1 cellular context compared by ENCODE assay signal in the genomic region with DNA sequence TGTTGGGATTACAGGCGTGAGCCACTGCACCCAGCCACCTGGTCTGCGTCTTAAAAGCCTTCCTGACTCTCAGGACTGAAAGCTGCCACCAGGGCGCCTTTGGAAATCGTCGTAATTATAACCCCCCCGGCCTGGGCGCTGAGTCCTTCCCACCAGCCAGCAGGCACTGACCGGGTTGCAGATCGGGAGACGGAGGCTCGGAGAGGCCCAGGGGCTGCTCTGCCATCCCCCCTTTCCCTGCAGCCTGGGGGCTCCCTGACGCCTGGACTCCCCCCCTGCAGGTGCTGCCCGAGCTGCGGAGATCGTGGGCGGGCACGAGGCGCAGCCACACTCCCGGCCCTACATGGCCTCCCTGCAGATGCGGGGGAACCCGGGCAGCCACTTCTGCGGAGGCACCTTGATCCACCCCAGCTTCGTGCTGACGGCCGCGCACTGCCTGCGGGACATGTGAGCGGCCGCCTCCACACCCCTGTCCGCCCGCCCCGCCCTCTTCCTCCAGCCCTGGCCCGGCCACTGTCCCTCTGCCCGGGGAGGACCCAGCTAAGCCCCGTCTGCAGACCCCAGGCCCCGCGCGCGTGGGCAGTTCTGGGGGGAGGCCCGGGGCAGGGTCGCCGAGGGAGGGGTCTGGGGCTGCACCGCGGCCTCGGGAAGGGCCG.
A peak's percentile ranks its signal among the peaks of the same experiment; 100 is the strongest.
TF ChIP-seq lines count a peak whose summit lies in the region.

No MANE protein-coding gene starts in this region.

TF ChIP-seq in K562, 482 proteins besides CTCF, POLR2A, EP300 and RAD21 (continues in another document):
- TF ChIP-seq HOMEZ (CRISPR knock-in tag; IDR thresholded peaks at IDR 0.05) = no peak
- no peak for TF ChIP-seq ZNF76 (CRISPR knock-in tag; IDR thresholded peaks at IDR 0.05; ENCODE audit: borderline replicate concordance)
- TF ChIP-seq KDM5B (IDR thresholded peaks at IDR 0.05; ENCODE audit: insufficient replicate concordance, low read depth, low read length) = peak; percentile 30
- TF ChIP-seq, protein P1, sequence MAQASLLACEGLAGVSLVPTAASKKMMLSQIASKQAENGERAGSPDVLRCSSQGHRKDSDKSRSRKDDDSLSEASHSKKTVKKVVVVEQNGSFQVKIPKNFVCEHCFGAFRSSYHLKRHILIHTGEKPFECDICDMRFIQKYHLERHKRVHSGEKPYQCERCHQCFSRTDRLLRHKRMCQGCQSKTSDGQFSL (CRISPR knock-in tag; IDR thresholded peaks at IDR 0.05) = peak; percentile 60
- TF ChIP-seq, protein P1 (tag; IDR thresholded peaks at IDR 0.05) = no peak
- TF ChIP-seq SP1 (CRISPR knock-in tag; IDR thresholded peaks at IDR 0.05) = 0 out of 2 replicates have a peak, but pooled peaks have one; percentile 69
- TF ChIP-seq FIP1L1 (IDR thresholded peaks at IDR 0.05; ENCODE audit: low read depth, low read length, poor library complexity, severe bottlenecking) = peak; percentile 74
- TF ChIP-seq YY1 (IDR thresholded peaks at IDR 0.05; ENCODE audit: borderline replicate concordance in 1 of 3, control insufficient read depth in 1 of 3, extremely low read depth in 1 of 3, insufficient read depth in 3 of 3, insufficient read length in 1 of 3, insufficient replicate concordance in 2 of 3, low read depth in 1 of 3, low read length in 2 of 3) = no peak
- TF ChIP-seq, protein P2, sequence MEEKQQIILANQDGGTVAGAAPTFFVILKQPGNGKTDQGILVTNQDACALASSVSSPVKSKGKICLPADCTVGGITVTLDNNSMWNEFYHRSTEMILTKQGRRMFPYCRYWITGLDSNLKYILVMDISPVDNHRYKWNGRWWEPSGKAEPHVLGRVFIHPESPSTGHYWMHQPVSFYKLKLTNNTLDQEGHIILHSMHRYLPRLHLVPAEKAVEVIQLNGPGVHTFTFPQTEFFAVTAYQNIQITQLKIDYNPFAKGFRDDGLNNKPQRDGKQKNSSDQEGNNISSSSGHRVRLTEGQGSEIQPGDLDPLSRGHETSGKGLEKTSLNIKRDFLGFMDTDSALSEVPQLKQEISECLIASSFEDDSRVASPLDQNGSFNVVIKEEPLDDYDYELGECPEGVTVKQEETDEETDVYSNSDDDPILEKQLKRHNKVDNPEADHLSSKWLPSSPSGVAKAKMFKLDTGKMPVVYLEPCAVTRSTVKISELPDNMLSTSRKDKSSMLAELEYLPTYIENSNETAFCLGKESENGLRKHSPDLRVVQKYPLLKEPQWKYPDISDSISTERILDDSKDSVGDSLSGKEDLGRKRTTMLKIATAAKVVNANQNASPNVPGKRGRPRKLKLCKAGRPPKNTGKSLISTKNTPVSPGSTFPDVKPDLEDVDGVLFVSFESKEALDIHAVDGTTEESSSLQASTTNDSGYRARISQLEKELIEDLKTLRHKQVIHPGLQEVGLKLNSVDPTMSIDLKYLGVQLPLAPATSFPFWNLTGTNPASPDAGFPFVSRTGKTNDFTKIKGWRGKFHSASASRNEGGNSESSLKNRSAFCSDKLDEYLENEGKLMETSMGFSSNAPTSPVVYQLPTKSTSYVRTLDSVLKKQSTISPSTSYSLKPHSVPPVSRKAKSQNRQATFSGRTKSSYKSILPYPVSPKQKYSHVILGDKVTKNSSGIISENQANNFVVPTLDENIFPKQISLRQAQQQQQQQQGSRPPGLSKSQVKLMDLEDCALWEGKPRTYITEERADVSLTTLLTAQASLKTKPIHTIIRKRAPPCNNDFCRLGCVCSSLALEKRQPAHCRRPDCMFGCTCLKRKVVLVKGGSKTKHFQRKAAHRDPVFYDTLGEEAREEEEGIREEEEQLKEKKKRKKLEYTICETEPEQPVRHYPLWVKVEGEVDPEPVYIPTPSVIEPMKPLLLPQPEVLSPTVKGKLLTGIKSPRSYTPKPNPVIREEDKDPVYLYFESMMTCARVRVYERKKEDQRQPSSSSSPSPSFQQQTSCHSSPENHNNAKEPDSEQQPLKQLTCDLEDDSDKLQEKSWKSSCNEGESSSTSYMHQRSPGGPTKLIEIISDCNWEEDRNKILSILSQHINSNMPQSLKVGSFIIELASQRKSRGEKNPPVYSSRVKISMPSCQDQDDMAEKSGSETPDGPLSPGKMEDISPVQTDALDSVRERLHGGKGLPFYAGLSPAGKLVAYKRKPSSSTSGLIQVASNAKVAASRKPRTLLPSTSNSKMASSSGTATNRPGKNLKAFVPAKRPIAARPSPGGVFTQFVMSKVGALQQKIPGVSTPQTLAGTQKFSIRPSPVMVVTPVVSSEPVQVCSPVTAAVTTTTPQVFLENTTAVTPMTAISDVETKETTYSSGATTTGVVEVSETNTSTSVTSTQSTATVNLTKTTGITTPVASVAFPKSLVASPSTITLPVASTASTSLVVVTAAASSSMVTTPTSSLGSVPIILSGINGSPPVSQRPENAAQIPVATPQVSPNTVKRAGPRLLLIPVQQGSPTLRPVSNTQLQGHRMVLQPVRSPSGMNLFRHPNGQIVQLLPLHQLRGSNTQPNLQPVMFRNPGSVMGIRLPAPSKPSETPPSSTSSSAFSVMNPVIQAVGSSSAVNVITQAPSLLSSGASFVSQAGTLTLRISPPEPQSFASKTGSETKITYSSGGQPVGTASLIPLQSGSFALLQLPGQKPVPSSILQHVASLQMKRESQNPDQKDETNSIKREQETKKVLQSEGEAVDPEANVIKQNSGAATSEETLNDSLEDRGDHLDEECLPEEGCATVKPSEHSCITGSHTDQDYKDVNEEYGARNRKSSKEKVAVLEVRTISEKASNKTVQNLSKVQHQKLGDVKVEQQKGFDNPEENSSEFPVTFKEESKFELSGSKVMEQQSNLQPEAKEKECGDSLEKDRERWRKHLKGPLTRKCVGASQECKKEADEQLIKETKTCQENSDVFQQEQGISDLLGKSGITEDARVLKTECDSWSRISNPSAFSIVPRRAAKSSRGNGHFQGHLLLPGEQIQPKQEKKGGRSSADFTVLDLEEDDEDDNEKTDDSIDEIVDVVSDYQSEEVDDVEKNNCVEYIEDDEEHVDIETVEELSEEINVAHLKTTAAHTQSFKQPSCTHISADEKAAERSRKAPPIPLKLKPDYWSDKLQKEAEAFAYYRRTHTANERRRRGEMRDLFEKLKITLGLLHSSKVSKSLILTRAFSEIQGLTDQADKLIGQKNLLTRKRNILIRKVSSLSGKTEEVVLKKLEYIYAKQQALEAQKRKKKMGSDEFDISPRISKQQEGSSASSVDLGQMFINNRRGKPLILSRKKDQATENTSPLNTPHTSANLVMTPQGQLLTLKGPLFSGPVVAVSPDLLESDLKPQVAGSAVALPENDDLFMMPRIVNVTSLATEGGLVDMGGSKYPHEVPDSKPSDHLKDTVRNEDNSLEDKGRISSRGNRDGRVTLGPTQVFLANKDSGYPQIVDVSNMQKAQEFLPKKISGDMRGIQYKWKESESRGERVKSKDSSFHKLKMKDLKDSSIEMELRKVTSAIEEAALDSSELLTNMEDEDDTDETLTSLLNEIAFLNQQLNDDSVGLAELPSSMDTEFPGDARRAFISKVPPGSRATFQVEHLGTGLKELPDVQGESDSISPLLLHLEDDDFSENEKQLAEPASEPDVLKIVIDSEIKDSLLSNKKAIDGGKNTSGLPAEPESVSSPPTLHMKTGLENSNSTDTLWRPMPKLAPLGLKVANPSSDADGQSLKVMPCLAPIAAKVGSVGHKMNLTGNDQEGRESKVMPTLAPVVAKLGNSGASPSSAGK (IDR thresholded peaks at IDR 0.05) = peak; percentile 98
- TF ChIP-seq KLF16 (IDR thresholded peaks at IDR 0.05) = no peak
- TF ChIP-seq JUN (IDR thresholded peaks at IDR 0.05; ENCODE audit: borderline replicate concordance, low read depth, low read length) = no peak
- no peak for TF ChIP-seq JUN (CRISPR knock-in tag; IDR thresholded peaks at IDR 0.05; ENCODE audit: borderline replicate concordance)
- TF ChIP-seq, protein P3, sequence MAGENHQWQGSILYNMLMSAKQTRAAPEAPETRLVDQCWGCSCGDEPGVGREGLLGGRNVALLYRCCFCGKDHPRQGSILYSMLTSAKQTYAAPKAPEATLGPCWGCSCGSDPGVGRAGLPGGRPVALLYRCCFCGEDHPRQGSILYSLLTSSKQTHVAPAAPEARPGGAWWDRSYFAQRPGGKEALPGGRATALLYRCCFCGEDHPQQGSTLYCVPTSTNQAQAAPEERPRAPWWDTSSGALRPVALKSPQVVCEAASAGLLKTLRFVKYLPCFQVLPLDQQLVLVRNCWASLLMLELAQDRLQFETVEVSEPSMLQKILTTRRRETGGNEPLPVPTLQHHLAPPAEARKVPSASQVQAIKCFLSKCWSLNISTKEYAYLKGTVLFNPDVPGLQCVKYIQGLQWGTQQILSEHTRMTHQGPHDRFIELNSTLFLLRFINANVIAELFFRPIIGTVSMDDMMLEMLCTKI (IDR thresholded peaks at IDR 0.05; ENCODE audit: partially characterized antibody) = no peak
- peak; percentile 44; the same call in 1 of the 2 replicates for TF ChIP-seq VEZF1 (CRISPR knock-in tag; IDR thresholded peaks at IDR 0.05)
- TF ChIP-seq, protein P4, sequence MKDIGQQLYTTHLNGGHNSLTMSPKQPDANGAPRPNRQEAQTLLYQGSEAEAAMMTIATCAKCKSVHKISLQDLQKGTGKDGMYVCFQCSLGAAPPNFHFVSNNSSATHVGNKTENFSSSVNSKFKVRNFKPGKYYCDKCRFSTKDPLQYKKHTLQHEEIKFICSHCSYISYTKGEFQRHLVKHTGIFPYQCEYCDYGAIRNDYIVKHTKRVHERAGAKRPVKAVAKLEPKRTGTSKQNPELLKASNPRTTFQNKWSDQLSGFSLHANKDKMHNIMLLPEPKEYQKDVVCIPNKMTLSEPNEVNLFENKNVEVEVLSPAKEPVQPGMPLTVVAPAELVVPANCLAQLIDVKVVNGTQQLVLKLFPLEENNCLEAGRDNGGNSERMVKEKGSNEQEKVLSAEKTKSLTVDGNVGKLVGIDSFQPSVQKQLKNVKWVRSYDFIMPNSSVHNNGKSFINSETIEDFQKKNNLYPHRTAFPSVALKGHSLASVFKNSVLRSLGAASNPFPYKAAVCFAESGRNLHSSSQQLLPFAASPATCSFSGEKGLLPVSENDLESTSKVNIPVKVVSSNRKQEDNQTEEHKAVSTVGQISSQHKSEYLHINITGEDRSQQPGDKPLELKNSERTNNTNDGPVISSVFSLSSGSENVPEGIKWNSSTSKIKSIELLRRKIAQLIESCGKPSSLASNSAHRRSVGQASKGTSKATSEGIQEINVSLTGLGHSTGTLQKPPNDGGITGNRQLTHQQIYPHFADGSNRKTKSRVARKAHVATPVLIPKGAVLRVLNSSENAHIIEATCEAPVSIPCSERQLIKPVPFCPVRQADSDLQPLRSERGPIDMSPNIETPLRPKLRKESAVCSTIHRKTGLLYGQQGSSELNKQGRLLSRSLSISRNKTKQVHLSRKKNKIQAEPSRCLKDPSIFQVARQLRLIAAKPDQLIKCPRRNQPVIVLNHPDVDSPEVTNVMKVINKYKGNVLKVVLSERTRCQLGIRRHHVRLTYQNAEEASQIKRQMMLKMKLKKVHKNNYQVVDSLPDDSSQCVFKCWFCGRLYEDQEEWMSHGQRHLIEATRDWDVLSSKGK (CRISPR knock-in tag; IDR thresholded peaks at IDR 0.05) = no peak
- peak; percentile 66; the same call in 1 of the 2 replicates for TF ChIP-seq TFAP4 (CRISPR knock-in tag; IDR thresholded peaks at IDR 0.05; ENCODE audit: borderline replicate concordance)
- no peak for TF ChIP-seq ZNF655 (CRISPR knock-in tag; IDR thresholded peaks at IDR 0.05)
- TF ChIP-seq NONO (IDR thresholded peaks at IDR 0.05; ENCODE audit: low read depth in 2 of 2, low read length in 1 of 2) = 0 out of 4 replicates have a peak, but pooled peaks of 1 of the 2 experiments have one; percentile 4
- TF ChIP-seq PHF21A (IDR thresholded peaks at IDR 0.05; ENCODE audit: borderline replicate concordance, low read depth) = 0 out of 2 replicates have a peak, but pooled peaks have one; percentile 5
- peak; percentile 89; the same call in 1 of the 2 replicates for TF ChIP-seq ZBTB7A (IDR thresholded peaks at IDR 0.05; ENCODE audit: borderline replicate concordance, control insufficient read depth, low read depth, low read length)
- no peak for TF ChIP-seq NR4A1 (CRISPR knock-in tag; IDR thresholded peaks at IDR 0.05)
- no peak for TF ChIP-seq NR4A1 (tag; IDR thresholded peaks at IDR 0.05)
- no peak for TF ChIP-seq GATA2 (CRISPR knock-in tag; IDR thresholded peaks at IDR 0.05)
- TF ChIP-seq SAFB (IDR thresholded peaks at IDR 0.05; ENCODE audit: borderline replicate concordance, low read depth, low read length) = peak; percentile 31; the same call in 1 of the 2 replicates
- TF ChIP-seq ZNF165 (CRISPR knock-in tag; IDR thresholded peaks at IDR 0.05; ENCODE audit: borderline replicate concordance) = no peak
- TF ChIP-seq RBFOX2 (IDR thresholded peaks at IDR 0.05; ENCODE audit: low read depth, low read length) = peak; percentile 29; the same call in 1 of the 2 replicates
